In the genomic region with DNA sequence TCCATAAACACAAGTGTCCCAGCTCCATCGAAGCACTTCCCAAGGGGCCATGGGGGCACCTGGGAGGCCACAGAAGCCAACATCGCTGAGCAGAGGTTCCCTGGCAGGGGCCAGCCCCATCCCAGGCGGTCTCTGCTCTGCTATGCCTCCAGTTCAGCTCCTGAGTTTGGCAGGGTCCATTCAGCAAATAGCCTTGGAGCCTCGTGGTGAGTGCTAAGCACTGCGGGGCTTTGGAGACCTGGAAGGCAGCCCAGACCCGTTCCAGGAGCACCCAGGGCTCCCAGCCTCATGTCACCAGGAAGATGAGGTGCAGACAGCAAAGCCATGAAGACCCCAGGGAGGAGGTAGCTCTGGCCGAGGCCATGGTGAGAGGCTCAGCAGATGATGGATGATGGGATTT, we compare ENCODE assay signal across 1 cellular context.
TF ChIP-seq lines count a peak whose summit lies in the region.

No MANE protein-coding gene starts in this region.

TF ChIP-seq in IMR-90, 13 proteins besides CTCF, POLR2A, EP300 and RAD21:
- TF ChIP-seq FOS (IDR thresholded peaks at IDR 0.05; ENCODE audit: low read depth, low read length) (no peak), MAZ (IDR thresholded peaks at IDR 0.05; ENCODE audit: borderline replicate concordance, low read depth, low read length) (no peak), USF2 (IDR thresholded peaks at IDR 0.05; ENCODE audit: low read depth, low read length) (no peak), CEBPB (IDR thresholded peaks at IDR 0.05; ENCODE audit: low read depth, low read length) (no peak), MXI1 (IDR thresholded peaks at IDR 0.05; ENCODE audit: borderline replicate concordance, low read depth, low read length) (no peak), RFX5 (IDR thresholded peaks at IDR 0.05; ENCODE audit: low read depth, low read length) (no peak), NFE2L2 (IDR thresholded peaks at IDR 0.05; ENCODE audit: low read depth, low read length) (no peak), BHLHE40 (IDR thresholded peaks at IDR 0.05; ENCODE audit: low read depth, low read length) (no peak), SMC3 (IDR thresholded peaks at IDR 0.05; ENCODE audit: low read depth, low read length) (no peak), CHD1 (IDR thresholded peaks at IDR 0.05; ENCODE audit: low read depth, low read length) (no peak), MAFK (IDR thresholded peaks at IDR 0.05; ENCODE audit: low read depth, low read length) (no peak), RCOR1 (IDR thresholded peaks at IDR 0.05; ENCODE audit: insufficient replicate concordance, low read length) (no peak)
- TF ChIP-seq, protein P1, sequence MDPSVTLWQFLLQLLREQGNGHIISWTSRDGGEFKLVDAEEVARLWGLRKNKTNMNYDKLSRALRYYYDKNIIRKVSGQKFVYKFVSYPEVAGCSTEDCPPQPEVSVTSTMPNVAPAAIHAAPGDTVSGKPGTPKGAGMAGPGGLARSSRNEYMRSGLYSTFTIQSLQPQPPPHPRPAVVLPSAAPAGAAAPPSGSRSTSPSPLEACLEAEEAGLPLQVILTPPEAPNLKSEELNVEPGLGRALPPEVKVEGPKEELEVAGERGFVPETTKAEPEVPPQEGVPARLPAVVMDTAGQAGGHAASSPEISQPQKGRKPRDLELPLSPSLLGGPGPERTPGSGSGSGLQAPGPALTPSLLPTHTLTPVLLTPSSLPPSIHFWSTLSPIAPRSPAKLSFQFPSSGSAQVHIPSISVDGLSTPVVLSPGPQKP (IDR thresholded peaks at IDR 0.05; ENCODE audit: borderline replicate concordance, low read depth, low read length) = no peak
